Comparison of ENCODE assay signal across 15 cellular contexts in genomic region chr17:17149520-17150449, GRCh38. TPM values are rescaled to one million over a fixed set of nuclear protein-coding genes. Genes with fewer than 3 reads are reported as not detected.
A peak's percentile ranks its signal among the peaks of the same experiment; 100 is the strongest.
DNase-seq lines count a peak whose midpoint lies in the region; ATAC-seq, FAIRE-seq and TF ChIP-seq lines count a peak whose summit lies in the region.
"Had no signal": no experiment of that assay in that cellular context is flagged by ENCODE, and none has a peak within 500 bp of the region (broad histone marks: within the 10 kb centered on the region; RNA-seq: fewer than 3 reads in every experiment).

No MANE protein-coding gene starts in this region.

- peaks cover 38% of the 10 kb centered on the region for H3K4me1 Mint-ChIP-seq in activated CD4-positive, alpha-beta T cell treated with anti-CD3 and anti-CD28 coated beads, Interleukin-2, amount 10 ng/mL, durations not matched to agents 24 days and 14 days
- H3K4me1 Mint-ChIP-seq in activated T-helper 2 cell treated with anti-CD3 and anti-CD28 coated beads, Interferon-gamma antibody, Interleukin-2, Interleukin-4, amounts not matched to agents 10 μg/mL and 5 μg/mL and 100 μg/mL, durations not matched to agents 14 hours and 24 hours and 36 hours (ENCODE audit: low read depth): peaks cover 34% of the 10 kb centered on the region

- H3K9me3 ChIP-seq in pancreas: no peaks in the 10 kb centered on the region
- H3K9me3 ChIP-seq: body of pancreas, vagina had no signal

- no peaks in the 10 kb centered on the region for H3K27me3 Mint-ChIP-seq in activated CD4-positive, alpha-beta T cell treated with anti-CD3 and anti-CD28 coated beads, Interleukin-2, amount 10 ng/mL, durations not matched to agents 24 days and 14 days
- H3K27me3 Mint-ChIP-seq in activated T-helper 2 cell treated with anti-CD3 and anti-CD28 coated beads, Interferon-gamma antibody, Interleukin-2, Interleukin-4, amounts not matched to agents 10 μg/mL and 5 μg/mL and 100 μg/mL, durations not matched to agents 14 hours and 24 hours and 36 hours (ENCODE audit: low read depth): no peaks in the 10 kb centered on the region

- intact Hi-C loops in activated CD4-positive, alpha-beta T cell treated with anti-CD3 and anti-CD28 coated beads, Interleukin-2, amount 10 ng/mL, durations not matched to agents 24 days and 14 days (cut with micrococcal nuclease): loop anchor here (2.0 kb wide), 1 partner anchor 37 kb away; no protein-coding TSS in a partner anchor
- intact Hi-C loops in activated T-helper 2 cell treated with anti-CD3 and anti-CD28 coated beads, Interferon-gamma antibody, Interleukin-2, Interleukin-4, amounts not matched to agents 10 μg/mL and 5 μg/mL and 100 μg/mL, durations not matched to agents 14 hours and 24 hours and 36 hours (cut with micrococcal nuclease): loop anchor here (2.0 to 5.0 kb wide), 3 partner anchors 29 to 88 kb away; partner anchors contain the start of gene FLCN
- intact Hi-C loops in pancreas (cut with DNase I): loop anchor here in 1 of 3 donors (10.0 kb wide), 1 partner anchor 145 kb away; no protein-coding TSS in a partner anchor

- ATAC-seq in HG02610 (IDR thresholded peaks at IDR 0.05; ENCODE audit: unreplicated experiment): peak; percentile 16
- no peak for ATAC-seq in pancreas
- ATAC-seq in HG03159 (IDR thresholded peaks at IDR 0.05; ENCODE audit: unreplicated experiment): no peak
- ATAC-seq in GM19467 (IDR thresholded peaks at IDR 0.05; ENCODE audit: unreplicated experiment): no peak
- ATAC-seq: body of pancreas had no signal

- H3K36me3 Mint-ChIP-seq in activated CD4-positive, alpha-beta T cell treated with anti-CD3 and anti-CD28 coated beads, Interleukin-2, amount 10 ng/mL, durations not matched to agents 24 days and 14 days (ENCODE audit: low read depth): peaks cover 63% of the 10 kb centered on the region
- peaks cover 64% of the 10 kb centered on the region for H3K36me3 Mint-ChIP-seq in activated T-helper 2 cell treated with anti-CD3 and anti-CD28 coated beads, Interferon-gamma antibody, Interleukin-2, Interleukin-4, amounts not matched to agents 10 μg/mL and 5 μg/mL and 100 μg/mL, durations not matched to agents 14 hours and 24 hours and 36 hours (ENCODE audit: low read depth)

- H3K27me3 ChIP-seq in pancreas: no peaks in the 10 kb centered on the region
- H3K27me3 ChIP-seq: body of pancreas, hepatocyte, vagina had no signal

- FAIRE-seq in pancreas (lab: Jason Lieb, UNC): peak; percentile 94

- H3K36me3 ChIP-seq in pancreas: peaks cover 0 to 70% (median 18%) of the 10 kb centered on the region in 3 donors

- WGBS in pancreas, 2 donors: 91 to 93% methylated on average over 9 of the region's 9 CpGs

- H3K27ac Mint-ChIP-seq in activated CD4-positive, alpha-beta T cell treated with anti-CD3 and anti-CD28 coated beads, Interleukin-2, amount 10 ng/mL, durations not matched to agents 24 days and 14 days: peak overlapping the region; percentile 79
- H3K27ac Mint-ChIP-seq in activated T-helper 2 cell treated with anti-CD3 and anti-CD28 coated beads, Interferon-gamma antibody, Interleukin-2, Interleukin-4, amounts not matched to agents 10 μg/mL and 5 μg/mL and 100 μg/mL, durations not matched to agents 14 hours and 24 hours and 36 hours: peak overlapping the region; percentile 60

- peak overlapping the region; percentile 21 for H3K4me3 Mint-ChIP-seq in activated CD4-positive, alpha-beta T cell treated with anti-CD3 and anti-CD28 coated beads, Interleukin-2, amount 10 ng/mL, durations not matched to agents 24 days and 14 days
- no peak overlapping the region for H3K4me3 Mint-ChIP-seq in activated T-helper 2 cell treated with anti-CD3 and anti-CD28 coated beads, Interferon-gamma antibody, Interleukin-2, Interleukin-4, amounts not matched to agents 10 μg/mL and 5 μg/mL and 100 μg/mL, durations not matched to agents 14 hours and 24 hours and 36 hours (ENCODE audit: low read depth)
- H3K4me3 Mint-ChIP-seq: activated T-cell treated with anti-CD3 and anti-CD28 coated beads, Interleukin-2, amount 50 U/mL, for 4 hours had no signal

- H3K4me3 ChIP-seq in pancreas: no peak overlapping the region
- H3K4me3 ChIP-seq: body of pancreas, hepatocyte, vagina had no signal

- no peak for TF ChIP-seq CTCF in pancreas (IDR thresholded peaks at IDR 0.05)

- peaks cover 0 to 4% (median 0%) of the 10 kb centered on the region in 3 donors for H3K4me1 ChIP-seq in pancreas
- H3K4me1 ChIP-seq: body of pancreas had no signal

- H3K9me3 Mint-ChIP-seq in activated CD4-positive, alpha-beta T cell treated with anti-CD3 and anti-CD28 coated beads, Interleukin-2, amount 10 ng/mL, durations not matched to agents 24 days and 14 days: no peaks in the 10 kb centered on the region
- H3K9me3 Mint-ChIP-seq in activated T-helper 2 cell treated with anti-CD3 and anti-CD28 coated beads, Interferon-gamma antibody, Interleukin-2, Interleukin-4, amounts not matched to agents 10 μg/mL and 5 μg/mL and 100 μg/mL, durations not matched to agents 14 hours and 24 hours and 36 hours: no peaks in the 10 kb centered on the region
- H3K9me3 Mint-ChIP-seq: activated T-cell treated with anti-CD3 and anti-CD28 coated beads, Interleukin-2, amount 50 U/mL, for 4 hours had no signal

- DNase-seq in activated CD4-positive, alpha-beta T cell treated with anti-CD3 and anti-CD28 coated beads, Interleukin-2, amount 10 ng/mL, durations not matched to agents 24 days and 14 days: no peak
- no peak for DNase-seq in activated CD4-positive, alpha-beta T cell treated with anti-CD3 and anti-CD28 coated beads for 1 hour
- DNase-seq in activated T-helper 2 cell treated with anti-CD3 and anti-CD28 coated beads, Interferon-gamma antibody, Interleukin-2, Interleukin-4, amounts not matched to agents 10 μg/mL and 5 μg/mL and 100 μg/mL, durations not matched to agents 14 hours and 24 hours and 36 hours (ENCODE audit: low spot score): no peak
- no peak for DNase-seq in pancreas
- DNase-seq in NCI-H128 (lab: John Stamatoyannopoulos, UW; ENCODE audit: unreplicated experiment): no peak
- DNase-seq: activated T-cell treated with anti-CD3 and anti-CD28 coated beads, Interleukin-2, amount 50 U/mL, for 4 hours; NCI-H345; occipital lobe; RPMI8226 had no signal

- H3K27ac ChIP-seq in pancreas: peak overlapping the region in 1 of 4 donors; percentile 5
- H3K27ac ChIP-seq: body of pancreas, hepatocyte, vagina had no signal

RNA-seq across cellular contexts. Expression of gene PLD6, which starts 56.3 kb away (rescaled TPM):
- total RNA-seq in activated CD4-positive, alpha-beta T cell treated with anti-CD3 and anti-CD28 coated beads, Interleukin-2, amount 10 ng/mL, durations not matched to agents 24 days and 14 days: 17.2 and 17.3 TPM in 2 replicates
- 8.5 and 9.1 TPM in 2 replicates for total RNA-seq in activated T-helper 2 cell treated with anti-CD3 and anti-CD28 coated beads, Interferon-gamma antibody, Interleukin-2, Interleukin-4, amounts not matched to agents 10 μg/mL and 5 μg/mL and 100 μg/mL, durations not matched to agents 14 hours and 24 hours and 36 hours
- 1 to 10 TPM; 1.5 to 3.4 (median 2.3) TPM for total RNA-seq in pancreas
- 1 to 10 TPM; 2.3 to 3.4 TPM for polyA plus RNA-seq in pancreas
